28 cellular contexts compared by ENCODE assay signal in the genomic region with DNA sequence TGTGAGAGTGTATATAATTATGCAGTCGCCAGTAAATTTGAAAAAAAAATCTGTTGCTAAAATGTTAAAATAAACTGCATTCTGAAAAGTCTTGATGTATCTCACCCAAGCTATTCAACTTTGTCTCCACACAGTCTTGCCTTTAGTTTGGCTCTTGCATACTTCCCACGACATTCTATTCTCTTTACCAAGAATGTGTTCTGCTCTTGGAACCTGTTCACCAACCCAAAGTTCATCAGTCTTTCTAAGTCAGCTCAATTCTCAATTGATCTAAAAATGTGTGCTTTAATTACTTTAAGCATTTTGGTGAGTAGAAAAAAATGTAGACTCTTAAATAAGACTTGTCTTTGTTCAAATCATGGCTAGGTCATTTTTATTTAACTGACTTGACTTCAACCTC.
"Had no signal": no experiment of that assay in that cellular context is flagged by ENCODE, and none has a peak within 500 bp of the region (broad histone marks: within the 10 kb centered on the region; RNA-seq: fewer than 3 reads in every experiment).

No MANE protein-coding gene starts in this region.

- H3K27ac ChIP-seq: left lung, pancreas, prostate gland, right lobe of liver, skin epidermis, spleen, suprapubic skin, thoracic aorta, tibial artery, upper lobe of right lung had no signal

- H3K27me3 ChIP-seq: left lung, pancreas, right lobe of liver, spleen, suprapubic skin, tibial artery, upper lobe of right lung had no signal

- FAIRE-seq: islet of Langerhans, kidney, pancreas, urothelium cell line had no signal

- H3K27me3 Mint-ChIP-seq: stimulated activated naive CD8-positive, alpha-beta T cell treated with anti-CD3 and anti-CD28 coated beads, Interleukin-15, Interleukin-2, amounts not matched to agents 100 ng/mL and 50 ng/mL, for 24 hours had no signal

- H3K4me1 Mint-ChIP-seq: immature natural killer cell; naive B cell; natural killer cell; stimulated activated effector memory CD8-positive, alpha-beta T cell treated with anti-CD3 and anti-CD28 coated beads, Interleukin-12 subunit alpha, Interleukin-12 subunit beta, amount 100 ng/mL, for 72 hours had no signal

- H3K4me1 ChIP-seq: left lung, prostate gland, right lobe of liver, spleen, suprapubic skin, upper lobe of right lung had no signal

- H3K4me3 ChIP-seq: left lung, lung, pancreas, prostate gland, right lobe of liver, skin epidermis, spleen, suprapubic skin, thoracic aorta, tibial artery, upper lobe of right lung had no signal

- H3K27ac Mint-ChIP-seq: immature natural killer cell; mesothelial cell of epicardium; naive B cell; natural killer cell; nephron progenitor cell; stimulated activated effector memory CD8-positive, alpha-beta T cell treated with anti-CD3 and anti-CD28 coated beads, Interleukin-12 subunit alpha, Interleukin-12 subunit beta, amount 100 ng/mL, for 72 hours; stimulated activated naive CD8-positive, alpha-beta T cell treated with anti-CD3 and anti-CD28 coated beads, Interleukin-15, Interleukin-2, amounts not matched to agents 100 ng/mL and 50 ng/mL, for 24 hours had no signal

- H3K36me3 ChIP-seq: left lung, pancreas, prostate gland, right lobe of liver, spleen, suprapubic skin, thoracic aorta, tibial artery, upper lobe of right lung had no signal

- DNase-seq: hypothalamus; immature natural killer cell; kidney; left colon; left lung; mesendoderm; naive B cell; natural killer cell; nephron progenitor cell; pancreas; posterior cingulate gyrus; right lobe of liver; spleen; stimulated activated CD4-positive, alpha-beta T cell treated with anti-CD3 and anti-CD28 coated beads, Interleukin-4, amount 100 ng/mL, for 24 hours; stimulated activated naive CD4-positive, alpha-beta T cell; tibial artery; trophoblast cell; upper lobe of right lung had no signal

- H3K9me3 ChIP-seq: pancreas, prostate gland, right lobe of liver, suprapubic skin, thoracic aorta, tibial artery, upper lobe of right lung had no signal

- H3K4me3 Mint-ChIP-seq: immature natural killer cell; mesothelial cell of epicardium; naive B cell; natural killer cell; nephron progenitor cell; stimulated activated effector memory CD8-positive, alpha-beta T cell treated with anti-CD3 and anti-CD28 coated beads, Interleukin-12 subunit alpha, Interleukin-12 subunit beta, amount 100 ng/mL, for 72 hours; stimulated activated naive CD8-positive, alpha-beta T cell treated with anti-CD3 and anti-CD28 coated beads, Interleukin-15, Interleukin-2, amounts not matched to agents 100 ng/mL and 50 ng/mL, for 24 hours had no signal

- H3K36me3 Mint-ChIP-seq: naive B cell; natural killer cell; stimulated activated effector memory CD8-positive, alpha-beta T cell treated with anti-CD3 and anti-CD28 coated beads, Interleukin-12 subunit alpha, Interleukin-12 subunit beta, amount 100 ng/mL, for 72 hours had no signal

- ATAC-seq: left colon; left lung; natural killer cell; pancreas; right lobe of liver; stimulated activated effector memory CD8-positive, alpha-beta T cell treated with anti-CD3 and anti-CD28 coated beads, Interleukin-12 subunit alpha, Interleukin-12 subunit beta, amount 100 ng/mL, for 72 hours; upper lobe of right lung had no signal
